In the genomic region with DNA sequence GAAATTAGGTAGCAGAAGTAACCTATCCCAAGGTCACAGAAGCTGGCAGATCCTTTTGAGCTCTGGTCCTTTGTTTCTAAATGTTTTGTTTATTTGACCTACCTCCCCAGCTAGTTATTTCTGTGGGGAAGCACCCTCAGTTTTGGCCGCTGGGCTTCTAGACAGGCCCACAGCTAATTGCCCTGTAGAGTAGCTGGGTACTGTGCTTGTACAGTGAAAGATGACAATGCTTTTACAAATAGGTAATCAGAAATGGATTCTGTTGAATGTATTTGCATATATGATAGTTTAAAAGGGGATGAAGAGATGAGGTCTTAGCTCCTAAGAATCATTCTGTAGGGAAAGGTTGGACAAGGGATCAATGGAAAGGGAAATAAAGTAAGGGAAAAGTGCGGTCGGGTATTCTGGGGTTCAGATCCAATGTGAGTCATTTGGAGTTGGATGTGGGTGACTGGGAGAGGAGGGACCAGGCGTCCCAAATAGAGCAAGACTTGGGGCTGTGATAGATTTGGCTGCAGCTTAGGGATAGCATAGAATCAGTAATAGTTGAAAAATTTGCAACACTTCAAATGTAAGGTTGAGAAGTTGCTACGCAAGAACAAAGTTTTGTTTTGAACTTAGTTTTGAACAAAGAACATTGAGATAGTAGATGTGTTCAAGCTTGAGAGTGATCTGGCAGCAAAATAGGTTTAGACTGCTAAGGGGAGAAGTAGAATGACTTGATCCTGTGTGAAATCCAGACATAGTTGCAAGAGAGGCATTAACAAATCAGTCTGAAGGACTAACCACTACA, we compare ENCODE assay signal across 9 cellular contexts. TPM values are rescaled to one million over a fixed set of nuclear protein-coding genes. Genes with fewer than 3 reads are reported as not detected.
DNase-seq lines count a peak whose midpoint lies in the region; ATAC-seq, FAIRE-seq and TF ChIP-seq lines count a peak whose summit lies in the region.
"Had no signal": no experiment of that assay in that cellular context is flagged by ENCODE, and none has a peak within 500 bp of the region (broad histone marks: within the 10 kb centered on the region; RNA-seq: fewer than 3 reads in every experiment).

No MANE protein-coding gene starts in this region.

- H3K9ac ChIP-seq in HUES48 (ENCODE audit: low read depth, low read length) (no peak overlapping the region; the same call in 1 of the 2 replicates), mucosa of stomach (ENCODE audit: low read length) (peak overlapping the region; percentile 32)

- no peak for ATAC-seq in GM21515 (IDR thresholded peaks at IDR 0.05; ENCODE audit: unreplicated experiment)

- H3K36me3 ChIP-seq in ACC112 (ENCODE audit: insufficient read depth, low read length): 0 out of 2 replicates have a peak, but pooled peaks cover 5% of the 10 kb centered on the region
- peaks cover 4% of the 10 kb centered on the region; the same call in 1 of the 2 replicates for H3K36me3 ChIP-seq in HUES48 (ENCODE audit: control insufficient read depth, insufficient read depth, low read length)
- no peaks in the 10 kb centered on the region for H3K36me3 ChIP-seq in bronchial epithelial cell (ENCODE audit: control insufficient read depth, insufficient read depth, low read length)
- no peaks in the 10 kb centered on the region for H3K36me3 ChIP-seq in mucosa of stomach (ENCODE audit: control insufficient read depth, insufficient read depth, low read length)

- H3K9me3 ChIP-seq in HUES48 (ENCODE audit: control insufficient read depth, insufficient read depth, low read length) (no peaks in the 10 kb centered on the region), mucosa of stomach (ENCODE audit: control insufficient read depth, low read length) (no peaks in the 10 kb centered on the region)

- H3K27me3 ChIP-seq in ACC112 (ENCODE audit: insufficient read depth, low read length): no peaks in the 10 kb centered on the region
- no peaks in the 10 kb centered on the region for H3K27me3 ChIP-seq in HUES48 (ENCODE audit: control insufficient read depth, insufficient read depth, low read length)
- H3K27me3 ChIP-seq in bronchial epithelial cell (ENCODE audit: control insufficient read depth, insufficient read depth, low read length): no peaks in the 10 kb centered on the region
- no peaks in the 10 kb centered on the region for H3K27me3 ChIP-seq in mucosa of stomach (ENCODE audit: control insufficient read depth, insufficient read depth, low read length)

- H2AFZ ChIP-seq in ACC112 (ENCODE audit: low read length, unreplicated experiment): no peak overlapping the region

- H3K27ac ChIP-seq in ACC112 (ENCODE audit: low read depth, low read length) (peak overlapping the region; percentile 59; the same call in 1 of the 2 replicates), HUES48 (ENCODE audit: low read depth, low read length) (no peak overlapping the region)

- peak overlapping the region; percentile 97 for H3K4me3 ChIP-seq in ACC112 (ENCODE audit: low read depth, low read length)
- H3K4me3 ChIP-seq in HUES48 (ENCODE audit: low read depth, low read length): peak overlapping the region; percentile 85
- H3K4me3 ChIP-seq in bronchial epithelial cell (ENCODE audit: low read depth, low read length): peak overlapping the region; percentile 87
- no peak overlapping the region for H3K4me3 ChIP-seq in mucosa of stomach (ENCODE audit: low read length)

- H3K4me1 ChIP-seq in ACC112 (ENCODE audit: control insufficient read depth, insufficient read depth, low read length, unreplicated experiment): peaks cover 13% of the 10 kb centered on the region
- peaks cover 25% of the 10 kb centered on the region for H3K4me1 ChIP-seq in HUES48 (ENCODE audit: control insufficient read depth, insufficient read depth, low read length)
- H3K4me1 ChIP-seq in mucosa of stomach (ENCODE audit: control insufficient read depth, insufficient read depth, low read length): peaks cover 19% of the 10 kb centered on the region

- H3K79me2 ChIP-seq in ACC112 (ENCODE audit: control insufficient read depth, insufficient read depth, low read length, unreplicated experiment): peaks cover 76% of the 10 kb centered on the region

- TF ChIP-seq CTCF in bronchial epithelial cell (IDR thresholded peaks at IDR 0.05; ENCODE audit: insufficient read depth, low read length, severe bottlenecking): no peak

- FAIRE-seq in bronchial epithelial cell (lab: Jason Lieb, UNC): no peak
- FAIRE-seq: TTC549 had no signal

- peak; percentile 9 for DNase-seq in bronchial epithelial cell (ENCODE audit: low read depth)
- DNase-seq in NCI-H524 (lab: John Stamatoyannopoulos, UW): no peak
- no peak for DNase-seq in NCI-H2029 treated with DMSO at 0.1 percent for 48 hours (lab: John Stamatoyannopoulos, UW)
- DNase-seq in glomerular visceral epithelial cell (ENCODE audit: extremely low spot score): no peak

RNA-seq across cellular contexts. Expression of a gene that starts 3.7 kb away (rescaled TPM):
- total RNA-seq in bronchial epithelial cell: 34.2 and 49.4 TPM in 2 replicates
